11 cellular contexts compared by ENCODE assay signal in genomic region chr1:41740630-41741239, GRCh38.
DNase-seq lines count a peak whose midpoint lies in the region; TF ChIP-seq lines count a peak whose summit lies in the region.
"Had no signal": no experiment of that assay in that cellular context is flagged by ENCODE, and none has a peak within 500 bp of the region (broad histone marks: within the 10 kb centered on the region; RNA-seq: fewer than 3 reads in every experiment).

No MANE protein-coding gene starts in this region.

- H3K4me1 Mint-ChIP-seq in neural progenitor cell: peaks cover 10% of the 10 kb centered on the region

- no peaks in the 10 kb centered on the region for H3K79me2 ChIP-seq in neural progenitor cell (ENCODE audit: low read depth)

- no peak overlapping the region for H3K4me3 Mint-ChIP-seq in neural progenitor cell

- H3K27me3 ChIP-seq in neural progenitor cell: no peaks in the 10 kb centered on the region
- H3K27me3 ChIP-seq: ovary had no signal

- DNase-seq in Daoy (ENCODE audit: low read depth) (peak; percentile 43), neural progenitor cell (ENCODE audit: low spot score) (no peak), mesenteric fat pad (ENCODE audit: low spot score) (no peak), SW 1271 (lab: John Stamatoyannopoulos, UW) (no peak), G401 (ENCODE audit: low spot score) (no peak)
- DNase-seq in activated T-cell treated with anti-CD3 and anti-CD28 coated beads, Interleukin-2, amount 50 U/mL, for 48 hours: peak; percentile 67 to 68
- DNase-seq: amniotic stem cell, islet precursor cell, NCI-H510A, ovary had no signal

- no peak overlapping the region for H2AFZ ChIP-seq in neural progenitor cell (replicated peaks)

- H3K9me3 Mint-ChIP-seq in neural progenitor cell: no peaks in the 10 kb centered on the region

- no peak for TF ChIP-seq CTCF in neural progenitor cell (IDR thresholded peaks at IDR 0.05)

- peak overlapping the region; percentile 28 for H3K27ac Mint-ChIP-seq in neural progenitor cell

- H3K36me3 ChIP-seq in KOPT-K1 (ENCODE audit: insufficient read depth, low read length) (0 out of 2 replicates have a peak, but pooled peaks cover 3% of the 10 kb centered on the region), neural progenitor cell (no peaks in the 10 kb centered on the region)
- H3K36me3 ChIP-seq: ovary had no signal

- H3F3A ChIP-seq in neural progenitor cell (ENCODE audit: low read depth): no peaks in the 10 kb centered on the region

- no peak overlapping the region for H3K4me3 ChIP-seq in neural progenitor cell
- H3K4me3 ChIP-seq: ovary had no signal

- no peak overlapping the region for H3K4me2 ChIP-seq in neural progenitor cell

- H3K9me3 ChIP-seq in KOPT-K1 (ENCODE audit: insufficient read depth, low read length, poor library complexity, severe bottlenecking) (no peaks in the 10 kb centered on the region), neural progenitor cell (ENCODE audit: low read depth) (no peaks in the 10 kb centered on the region)
- H3K9me3 ChIP-seq: ovary had no signal

- H3K27ac ChIP-seq in KOPT-K1 (ENCODE audit: low read depth, low read length, poor library complexity, severe bottlenecking) (peak overlapping the region; percentile 37), neural progenitor cell (no peak overlapping the region)
- H3K27ac ChIP-seq: ovary had no signal

- no peaks in the 10 kb centered on the region for H4K20me1 ChIP-seq in neural progenitor cell (ENCODE audit: low read depth)

- H3K27me3 Mint-ChIP-seq in neural progenitor cell (ENCODE audit: insufficient read depth, low read depth): peaks cover 3% of the 10 kb centered on the region

- H3K36me3 Mint-ChIP-seq in neural progenitor cell: no peaks in the 10 kb centered on the region

- H3K4me1 ChIP-seq in neural progenitor cell: peaks cover 4% of the 10 kb centered on the region

- H3K9ac ChIP-seq in neural progenitor cell: no peak overlapping the region

- in situ Hi-C loops in G401 (cut with HindIII; ENCODE audit: low sequenced_read_pairs): no loop called here

Comparison
In these comparisons a context has a peak if more than half of its experiments do, and no peak if none do; other contexts are left out.
1. DNase-seq: peak in Daoy (single experiment) and activated T-cell treated with anti-CD3 and anti-CD28 coated beads, Interleukin-2, amount 50 U/mL, for 48 hours (2 of 2); none in neural progenitor cell (single experiment), mesenteric fat pad (single experiment), SW 1271 (0 of 2) and G401 (single experiment).